In genomic region chr9:135702002-135702721, GRCh38 we compare ENCODE assay signal across 8 cellular contexts. TPM values are rescaled to one million over a fixed set of nuclear protein-coding genes. Genes with fewer than 3 reads are reported as not detected.
A peak's percentile ranks its signal among the peaks of the same experiment; 100 is the strongest.
DNase-seq lines count a peak whose midpoint lies in the region; ATAC-seq and TF ChIP-seq lines count a peak whose summit lies in the region.

Gene KCNT1, plus strand, starts transcription at chr9:135702185. Its CDS starts 74 bp downstream, at chr9:135702259.

- no peak within 1 kb of the TSS for H3K27ac ChIP-seq in GM23248
- no peak within 1 kb of the TSS for H3K27ac ChIP-seq in heart left ventricle

- peak; percentile 45 for TF ChIP-seq CTCF in BJ (IDR thresholded peaks at IDR 0.05; ENCODE audit: insufficient read depth, low read depth, low read length)
- TF ChIP-seq CTCF in heart left ventricle (IDR thresholded peaks at IDR 0.05): peak; percentile 75 to 98 (median 90)
- TF ChIP-seq CTCF in retinal pigment epithelial cell (conservative IDR thresholded peaks at IDR 0.05; ENCODE audit: low read depth, low read length): peak; percentile 75

- H3K9me2 ChIP-seq in GM23248 (ENCODE audit: insufficient read depth): no peaks in the 10 kb centered on the region

- H3K27me3 ChIP-seq in BJ (ENCODE audit: control insufficient read depth, insufficient read depth, low read length) (peaks cover 3% of the 10 kb centered on the region; the same call in 1 of the 2 replicates), GM23248 (replicated peaks; ENCODE audit: insufficient read depth) (peaks cover 12% of the 10 kb centered on the region; the same call in 1 of the 2 replicates), heart left ventricle (peaks cover 0 to 45% (median 18%) of the 10 kb centered on the region in 9 donors)

- peaks cover 5% of the 10 kb centered on the region for H3K27me3 Mint-ChIP-seq in activated naive CD4-positive, alpha-beta T cell treated with anti-CD3 and anti-CD28 coated beads for 36 hours (ENCODE audit: low read depth)

- H4K20me1 ChIP-seq in GM23248 (ENCODE audit: insufficient read depth): no peaks in the 10 kb centered on the region

- DNase-seq in BJ (ENCODE audit: low read depth) (no peak), GM23248 (peak; percentile 69), RPMI8226 (peak; percentile 66), heart left ventricle (peak in 2 of 5 donors; percentile 31 to 42), retinal pigment epithelial cell (ENCODE audit: low read depth) (no peak)
- peak; percentile 62 for DNase-seq in activated naive CD4-positive, alpha-beta T cell treated with anti-CD3 and anti-CD28 coated beads for 36 hours

- no peak for TF ChIP-seq POLR2A in heart left ventricle (IDR thresholded peaks at IDR 0.05)

- H3K9ac ChIP-seq in GM23248: no peak within 1 kb of the TSS

- no peaks in the 10 kb centered on the region for H3K79me2 ChIP-seq in GM23248 (ENCODE audit: insufficient read depth)

- no peak within 1 kb of the TSS; the same call in 1 of the 2 replicates for H3K4me3 ChIP-seq in BJ (ENCODE audit: low read depth, low read length)
- no peak within 1 kb of the TSS for H3K4me3 ChIP-seq in GM23248
- peak within 1 kb of the TSS in 7 of 12 donors; percentile 10 to 37 (median 21) for H3K4me3 ChIP-seq in heart left ventricle
- H3K4me3 ChIP-seq in retinal pigment epithelial cell (ENCODE audit: low read length): no peak within 1 kb of the TSS

- POLR2A ChIA-PET in BJ (lab: Charles Lee): no interaction called here

- CTCF ChIA-PET in BJ (lab: Yijun Ruan, JAX): interaction anchor here (0.6 to 1.3 kb wide), 4 partner anchors 8 to 15 kb away, joined by 3 to 4 read pairs (median 3); no protein-coding TSS in a partner anchor
- CTCF ChIA-PET in activated naive CD4-positive, alpha-beta T cell treated with anti-CD3 and anti-CD28 coated beads for 36 hours (lab: Charles Lee): interaction anchor here (0.8 kb wide), 1 partner anchor 93 kb away, joined by 3 read pairs; no protein-coding TSS in a partner anchor

- no peaks in the 10 kb centered on the region for H3K9me3 ChIP-seq in GM23248 (ENCODE audit: low read depth)
- H3K9me3 ChIP-seq in heart left ventricle: no peaks in the 10 kb centered on the region

- no peaks in the 10 kb centered on the region for H3K9me3 Mint-ChIP-seq in activated naive CD4-positive, alpha-beta T cell treated with anti-CD3 and anti-CD28 coated beads for 36 hours

- H3K4me3 Mint-ChIP-seq in activated naive CD4-positive, alpha-beta T cell treated with anti-CD3 and anti-CD28 coated beads for 36 hours: no peak within 1 kb of the TSS

- no peaks in the 10 kb centered on the region for H3K4me1 Mint-ChIP-seq in activated naive CD4-positive, alpha-beta T cell treated with anti-CD3 and anti-CD28 coated beads for 36 hours (ENCODE audit: low read depth)

- intact Hi-C loops in activated naive CD4-positive, alpha-beta T cell treated with anti-CD3 and anti-CD28 coated beads for 36 hours (cut with micrococcal nuclease): loop anchor here (5.0 to 10.0 kb wide), 2 partner anchors 97 to 420 kb away; no protein-coding TSS in a partner anchor
- intact Hi-C loops in heart left ventricle (cut with DNase I): loop anchor here in 5 of 10 donors (2.0 to 10.0 kb wide), 7 partner anchors 203 to 423 kb away; partner anchors contain the start of genes CAMSAP1 (in 1 of the 5) and UBAC1 (in 1 of the 5)

- H3K4me2 ChIP-seq in GM23248 (ENCODE audit: unreplicated experiment): peak within 1 kb of the TSS; percentile 49

- H3K4me1 ChIP-seq in GM23248 (ENCODE audit: insufficient read depth) (no peaks in the 10 kb centered on the region), heart left ventricle (peaks cover 0 to 30% (median 10%) of the 10 kb centered on the region in 12 donors)

- 16 to 17% methylated on average over 41 to 63 of the region's 63 CpGs for WGBS in GM23248 (ENCODE audit: low coverage in 1 of 2, low lambda C conversion rate in 2 of 2, missing lambda C conversion rate in 2 of 2), 2 experiments
- WGBS in heart left ventricle, 4 donors: 9 to 16% (median 14%) methylated on average over 45 to 63 of the region's 63 CpGs

- H3K36me3 Mint-ChIP-seq in activated naive CD4-positive, alpha-beta T cell treated with anti-CD3 and anti-CD28 coated beads for 36 hours (ENCODE audit: low read depth): no peaks in the 10 kb centered on the region

- no peaks in the 10 kb centered on the region for H3F3A ChIP-seq in GM23248 (ENCODE audit: insufficient read depth)

- H3K36me3 ChIP-seq in BJ (ENCODE audit: control insufficient read depth, insufficient read depth, low read length): no peaks in the 10 kb centered on the region
- no peaks in the 10 kb centered on the region for H3K36me3 ChIP-seq in GM23248 (ENCODE audit: low read depth)
- H3K36me3 ChIP-seq in heart left ventricle: no peaks in the 10 kb centered on the region

- ATAC-seq in heart left ventricle (peak in 2 of 4 donors; percentile 37 to 63), GM18517 (IDR thresholded peaks at IDR 0.05; ENCODE audit: unreplicated experiment) (no peak), GM18519 (IDR thresholded peaks at IDR 0.05; ENCODE audit: low FRiP score, unreplicated experiment) (no peak)

- no peak within 1 kb of the TSS for H2AFZ ChIP-seq in GM23248

- H3K27ac Mint-ChIP-seq in activated naive CD4-positive, alpha-beta T cell treated with anti-CD3 and anti-CD28 coated beads for 36 hours: no peak within 1 kb of the TSS

- in situ Hi-C loops in GM23248 (cut with MboI): no loop called here

RNA-seq across cellular contexts. Expression of gene KCNT1, which starts in this region (rescaled TPM):
- polyA plus RNA-seq in BJ (2011; rRNA removed): not detected in 2 replicates
- not detected in 2 replicates for polyA minus RNA-seq in BJ (2011; rRNA and poly(A)+ RNA removed)
- total RNA-seq in GM23248 (2014; rRNA removed; shearing (Covaris generic)): not detected in 2 replicates
- polyA plus RNA-seq in GM23248 (2016; fragmentation: Nextera tagmentation; extraction: Ambion mirVana): not detected in 2 replicates
- total RNA-seq in activated naive CD4-positive, alpha-beta T cell treated with anti-CD3 and anti-CD28 coated beads for 36 hours: not detected
- 1 to 10 TPM in 7 of 9 donors, under 1 TPM in 2; 0.50 to 7.4 (median 2.6) TPM for total RNA-seq in heart left ventricle
- 1 to 10 TPM in 1 of 2 donors, under 1 TPM in 1; 0.21 to 1.3 TPM for polyA plus RNA-seq in heart left ventricle

Comparison
In these comparisons a context has a peak if more than half of its experiments do, and no peak if none do; other contexts are left out.
1. Peak in DNase-seq and H3K4me2 ChIP-seq in GM23248; RNA of the gene not detected or under 1 TPM.
2. Peak in DNase-seq in activated naive CD4-positive, alpha-beta T cell treated with anti-CD3 and anti-CD28 coated beads for 36 hours; RNA of the gene not detected or under 1 TPM.
3. H3K4me3 ChIP-seq: peak in heart left ventricle (7 of 12); none in BJ (single experiment), GM23248 (single experiment) and retinal pigment epithelial cell (single experiment).
4. Peak in every context shown above with its lines, with median percentiles within 50 percentile points of each other: CTCF ChIP-seq.